10 cellular contexts compared by ENCODE assay signal in genomic region chrX:118423558-118423957, GRCh38.
DNase-seq lines count a peak whose midpoint lies in the region; ATAC-seq lines count a peak whose summit lies in the region.
"Had no signal": no experiment of that assay in that cellular context is flagged by ENCODE, and none has a peak within 500 bp of the region (broad histone marks: within the 10 kb centered on the region; RNA-seq: fewer than 3 reads in every experiment).

No MANE protein-coding gene starts in this region.

- H3K4me3 Mint-ChIP-seq in activated naive CD4-positive, alpha-beta T cell treated with anti-CD3 and anti-CD28 coated beads for 36 hours = no peak overlapping the region
- no peak overlapping the region for H3K4me3 Mint-ChIP-seq in activated naive CD4-positive, alpha-beta T cell treated with anti-CD3 and anti-CD28 coated beads, Interleukin-2, amount 10 ng/mL, durations not matched to agents 7 days and 5 days
- H3K4me3 Mint-ChIP-seq in stimulated activated effector memory CD8-positive, alpha-beta T cell treated with anti-CD3 and anti-CD28 coated beads, Interleukin-12 subunit alpha, Interleukin-12 subunit beta, amount 100 ng/mL, for 72 hours = no peak overlapping the region

- ATAC-seq in GM21447 (IDR thresholded peaks at IDR 0.05; ENCODE audit: unreplicated experiment) (peak; percentile 95), HG03135 (IDR thresholded peaks at IDR 0.05; ENCODE audit: unreplicated experiment) (peak; percentile 72)
- peak; percentile 99 for ATAC-seq in stimulated activated effector memory CD8-positive, alpha-beta T cell treated with anti-CD3 and anti-CD28 coated beads, Interleukin-12 subunit alpha, Interleukin-12 subunit beta, amount 100 ng/mL, for 72 hours
- ATAC-seq: heart right ventricle had no signal

- peaks cover 6% of the 10 kb centered on the region for H3K36me3 Mint-ChIP-seq in activated naive CD4-positive, alpha-beta T cell treated with anti-CD3 and anti-CD28 coated beads for 36 hours (ENCODE audit: low read depth)
- H3K36me3 Mint-ChIP-seq in activated naive CD4-positive, alpha-beta T cell treated with anti-CD3 and anti-CD28 coated beads, Interleukin-2, amount 10 ng/mL, durations not matched to agents 7 days and 5 days = peaks cover 18% of the 10 kb centered on the region
- peaks cover 10% of the 10 kb centered on the region for H3K36me3 Mint-ChIP-seq in stimulated activated effector memory CD8-positive, alpha-beta T cell treated with anti-CD3 and anti-CD28 coated beads, Interleukin-12 subunit alpha, Interleukin-12 subunit beta, amount 100 ng/mL, for 72 hours

- in situ Hi-C loops in ACHN (cut with HindIII; ENCODE audit: low pct_ligation_motif_present, low pct_unique_long_range_greater_than_20kb, low sequenced_read_pairs) = no loop called here

- H3K27me3 Mint-ChIP-seq in activated naive CD4-positive, alpha-beta T cell treated with anti-CD3 and anti-CD28 coated beads for 36 hours (ENCODE audit: low read depth) = no peaks in the 10 kb centered on the region
- H3K27me3 Mint-ChIP-seq in activated naive CD4-positive, alpha-beta T cell treated with anti-CD3 and anti-CD28 coated beads, Interleukin-2, amount 10 ng/mL, durations not matched to agents 7 days and 5 days = no peaks in the 10 kb centered on the region

- H3K9me3 Mint-ChIP-seq in activated naive CD4-positive, alpha-beta T cell treated with anti-CD3 and anti-CD28 coated beads for 36 hours = no peaks in the 10 kb centered on the region
- H3K9me3 Mint-ChIP-seq in activated naive CD4-positive, alpha-beta T cell treated with anti-CD3 and anti-CD28 coated beads, Interleukin-2, amount 10 ng/mL, durations not matched to agents 7 days and 5 days = no peaks in the 10 kb centered on the region
- no peaks in the 10 kb centered on the region for H3K9me3 Mint-ChIP-seq in stimulated activated effector memory CD8-positive, alpha-beta T cell treated with anti-CD3 and anti-CD28 coated beads, Interleukin-12 subunit alpha, Interleukin-12 subunit beta, amount 100 ng/mL, for 72 hours

- intact Hi-C loops in activated naive CD4-positive, alpha-beta T cell treated with anti-CD3 and anti-CD28 coated beads for 36 hours (cut with micrococcal nuclease) = loop anchor here (1.0 kb wide), 1 partner anchor 76 kb away; no protein-coding TSS in a partner anchor

- H3K4me1 Mint-ChIP-seq in activated naive CD4-positive, alpha-beta T cell treated with anti-CD3 and anti-CD28 coated beads for 36 hours (ENCODE audit: low read depth) = peaks cover 8% of the 10 kb centered on the region
- H3K4me1 Mint-ChIP-seq in activated naive CD4-positive, alpha-beta T cell treated with anti-CD3 and anti-CD28 coated beads, Interleukin-2, amount 10 ng/mL, durations not matched to agents 7 days and 5 days = peaks cover 12% of the 10 kb centered on the region
- H3K4me1 Mint-ChIP-seq in stimulated activated effector memory CD8-positive, alpha-beta T cell treated with anti-CD3 and anti-CD28 coated beads, Interleukin-12 subunit alpha, Interleukin-12 subunit beta, amount 100 ng/mL, for 72 hours = peaks cover 13% of the 10 kb centered on the region

- CTCF ChIA-PET in activated naive CD4-positive, alpha-beta T cell treated with anti-CD3 and anti-CD28 coated beads for 36 hours (lab: Charles Lee) = no interaction called here
- CTCF ChIA-PET in activated naive CD4-positive, alpha-beta T cell treated with anti-CD3 and anti-CD28 coated beads, Interleukin-2, amount 10 ng/mL, durations not matched to agents 7 days and 5 days (lab: Charles Lee) = no interaction called here

- no peak overlapping the region for H3K27ac Mint-ChIP-seq in activated naive CD4-positive, alpha-beta T cell treated with anti-CD3 and anti-CD28 coated beads for 36 hours
- H3K27ac Mint-ChIP-seq in activated naive CD4-positive, alpha-beta T cell treated with anti-CD3 and anti-CD28 coated beads, Interleukin-2, amount 10 ng/mL, durations not matched to agents 7 days and 5 days = no peak overlapping the region
- H3K27ac Mint-ChIP-seq in stimulated activated effector memory CD8-positive, alpha-beta T cell treated with anti-CD3 and anti-CD28 coated beads, Interleukin-12 subunit alpha, Interleukin-12 subunit beta, amount 100 ng/mL, for 72 hours = no peak overlapping the region

- peak; percentile 12 for DNase-seq in activated naive CD4-positive, alpha-beta T cell treated with anti-CD3 and anti-CD28 coated beads for 36 hours
- no peak for DNase-seq in activated naive CD4-positive, alpha-beta T cell treated with anti-CD3 and anti-CD28 coated beads, Interleukin-2, amount 10 ng/mL, durations not matched to agents 7 days and 5 days
- DNase-seq in stimulated activated effector memory CD8-positive, alpha-beta T cell treated with anti-CD3 and anti-CD28 coated beads, Interleukin-12 subunit alpha, Interleukin-12 subunit beta, amount 100 ng/mL, for 72 hours (ENCODE audit: low spot score in 2 of 2) = no peak
- DNase-seq in LoVo (ENCODE audit: low spot score) = no peak
- DNase-seq in NCI-H1930 (lab: John Stamatoyannopoulos, UW) = no peak
- no peak for DNase-seq in ACHN
- DNase-seq: heart right ventricle, NCI-H226 had no signal
